Comparison of ENCODE assay signal across 24 cellular contexts in genomic region chr18:34632323-34632722, GRCh38.
A peak's percentile ranks its signal among the peaks of the same experiment; 100 is the strongest.
DNase-seq lines count a peak whose midpoint lies in the region; ATAC-seq, FAIRE-seq and TF ChIP-seq lines count a peak whose summit lies in the region.
"Had no signal": no experiment of that assay in that cellular context is flagged by ENCODE, and none has a peak within 500 bp of the region (broad histone marks: within the 10 kb centered on the region; RNA-seq: fewer than 3 reads in every experiment).

No MANE protein-coding gene starts in this region.

- whole genome bisulfite sequencing in H1 (ENCODE audit: extremely low coverage in 1 of 2, insufficient coverage in 1 of 2, insufficient read length in 1 of 2, insufficient replicate concordance in 2 of 2, low coverage in 1 of 2, low lambda C conversion rate in 2 of 2, missing lambda C conversion rate in 1 of 2), 2 experiments: 63% methylated on average over 3 of the region's 3 CpGs; no CpG with 5 or more reads in 1 of the 2 experiments

- no peak overlapping the region for H3K4me3 ChIP-seq in H1 (ENCODE audit: extremely low read depth in 1 of 4, insufficient read depth in 2 of 4, low read depth in 3 of 4, low read length in 4 of 4)
- no peak overlapping the region for H3K4me3 ChIP-seq in gastrocnemius medialis

- DNase-seq in Right ventricle myocardium superior (no peak), left cardiac atrium (no peak), NCI-H69 (lab: John Stamatoyannopoulos, UW) (peak; percentile 65), H1 (ENCODE audit: low read depth in 1 of 2, low spot score in 2 of 2) (no peak), gastrocnemius medialis (no peak), iPS-NIHi11 (ENCODE audit: low spot score) (no peak)
- DNase-seq in activated CD4-positive, CD25-positive, alpha-beta regulatory T cell (lab: John Stamatoyannopoulos, UW): no peak
- DNase-seq: CD4-positive, alpha-beta memory T cell; COR-L47; DMS79; EL; GF-D8; H9; Karpas-422; NCI-H1092; NCI-H1417 treated with DMSO at 0.1 percent for 48 hours; NCI-H1694 treated with DMSO at 0.1 percent for 48 hours; NCI-H2081 treated with DMSO at 0.1 percent for 48 hours; NCI-H510A; NCI-H774; RPMI8226; T-cell had no signal

- in situ Hi-C loops in gastrocnemius medialis (cut with MboI; ENCODE audit: low sequenced_read_pairs in 4 of 4): loop anchor here in 1 of 4 donors (25.0 kb wide), 1 partner anchor 95 kb away; no protein-coding TSS in a partner anchor

- no peak overlapping the region for H4K5ac ChIP-seq in H1 (ENCODE audit: insufficient read length, low read depth, low read length)

- no peaks in the 10 kb centered on the region for H3K23me2 ChIP-seq in H1 (ENCODE audit: low read depth, low read length)

- H4K91ac ChIP-seq in H1 (replicated peaks; ENCODE audit: insufficient read length, low read length): no peak overlapping the region

- no peak for TF ChIP-seq POLR2A in H1 (IDR thresholded peaks at IDR 0.05; ENCODE audit: control extremely low read depth in 1 of 2, low read depth in 2 of 2, low read length in 2 of 2)
- TF ChIP-seq POLR2A in gastrocnemius medialis (IDR thresholded peaks at IDR 0.05): no peak

- no peak overlapping the region for H3K18ac ChIP-seq in H1 (ENCODE audit: extremely low read depth, low read length)

- H3K9ac ChIP-seq in H1 (replicated peaks in 1 of 4; ENCODE audit: extremely low read depth in 1 of 4, low read depth in 3 of 4, low read length in 3 of 4): no peak overlapping the region; a peak in 1 of 7 replicates

- no peak overlapping the region for H4K8ac ChIP-seq in H1 (ENCODE audit: extremely low read depth, insufficient read depth, low read length)

- H3K27me3 ChIP-seq in H1 (replicated peaks in 1 of 4; ENCODE audit: control insufficient read depth in 3 of 4, extremely low read depth in 1 of 4, insufficient read depth in 3 of 4, low read length in 3 of 4): no peaks in the 10 kb centered on the region
- no peaks in the 10 kb centered on the region for H3K27me3 ChIP-seq in gastrocnemius medialis

- no peak overlapping the region for H3K27ac ChIP-seq in H1 (ENCODE audit: low read depth, low read length)
- H3K27ac ChIP-seq in gastrocnemius medialis: peak overlapping the region in 3 of 4 donors; percentile 3 to 54 (median 6)

- TF ChIP-seq CTCF in H1 (IDR thresholded peaks at IDR 0.05; ENCODE audit: control extremely low read depth in 1 of 3, insufficient read depth in 1 of 3, low read depth in 1 of 3, low read length in 3 of 3) (no peak), gastrocnemius medialis (IDR thresholded peaks at IDR 0.05 in 4 of 5, conservative IDR thresholded peaks at IDR 0.05 in 1 of 5) (no peak)

- TF ChIP-seq EP300 in H1 (IDR thresholded peaks at IDR 0.05; ENCODE audit: borderline replicate concordance in 1 of 2, low read depth in 2 of 2, low read length in 2 of 2): no peak

- no peak overlapping the region for H2BK5ac ChIP-seq in H1 (ENCODE audit: low read depth, low read length)

- H3K79me2 ChIP-seq in H1 (ENCODE audit: control insufficient read depth in 1 of 2, insufficient read depth in 2 of 2, low read length in 2 of 2): no peaks in the 10 kb centered on the region

- ATAC-seq in Right ventricle myocardium superior (ENCODE audit: poor library complexity): peak; percentile 53
- ATAC-seq in left cardiac atrium: no peak
- no peak for ATAC-seq in gastrocnemius medialis
- ATAC-seq: T-cell had no signal

- no peak overlapping the region for H3K4ac ChIP-seq in H1 (replicated peaks; ENCODE audit: insufficient read length, low read depth, low read length)

- H2AFZ ChIP-seq in H1 (ENCODE audit: low read length): no peak overlapping the region

- H4K20me1 ChIP-seq in H1 (replicated peaks in 1 of 2; ENCODE audit: control insufficient read depth in 1 of 2, insufficient read depth in 2 of 2, low read length in 2 of 2): no peaks in the 10 kb centered on the region

- H3K23ac ChIP-seq in H1 (ENCODE audit: insufficient read length): no peak overlapping the region

- CTCF ChIA-PET in H1 (lab: Charles Lee; ENCODE audit: partially characterized antibody): interaction anchor here (0.8 to 2.4 kb wide), 5 partner anchors 15 to 279 kb away, joined by 3 to 7 read pairs (median 4); no protein-coding TSS in a partner anchor

- H3K79me1 ChIP-seq in H1 (ENCODE audit: low read depth, low read length): no peaks in the 10 kb centered on the region

- no peak overlapping the region for H2BK15ac ChIP-seq in H1 (ENCODE audit: low read length)

- no peak for TF ChIP-seq RAD21 in H1 (IDR thresholded peaks at IDR 0.05 in 1 of 2, conservative IDR thresholded peaks at IDR 0.05 in 1 of 2; ENCODE audit: low read depth in 2 of 2, low read length in 2 of 2)

- peaks cover 0 to 9% (median 1%) of the 10 kb centered on the region in 4 experiments; a peak in 4 of 7 replicates for H3K4me1 ChIP-seq in H1 (replicated peaks in 1 of 4; ENCODE audit: control insufficient read depth in 3 of 4, insufficient read depth in 4 of 4, low read length in 3 of 4)
- H3K4me1 ChIP-seq in gastrocnemius medialis: peaks cover 16 to 37% of the 10 kb centered on the region in 2 donors

- H3K9me3 ChIP-seq in H1 (ENCODE audit: insufficient read depth in 2 of 2, low read depth in 1 of 2, low read length in 1 of 2): no peaks in the 10 kb centered on the region
- H3K9me3 ChIP-seq in gastrocnemius medialis: no peaks in the 10 kb centered on the region

- H2BK120ac ChIP-seq in H1 (replicated peaks; ENCODE audit: low read depth, low read length): no peak overlapping the region

- peak overlapping the region in 1 of 2 experiments; percentile 2; a peak in 1 of 4 replicates for H3K4me2 ChIP-seq in H1 (ENCODE audit: insufficient read depth in 1 of 2, low read depth in 2 of 2, low read length in 2 of 2)

- no peak overlapping the region for H2BK12ac ChIP-seq in H1 (ENCODE audit: low read depth, low read length)

- FAIRE-seq in H1 (lab: Jason Lieb, UNC): peak; percentile 39
- FAIRE-seq: GM12891, HepG2 had no signal

- intact Hi-C loops in Right ventricle myocardium superior (cut with DNase I): no loop called here
- intact Hi-C loops in left cardiac atrium (cut with DNase I): no loop called here
- intact Hi-C loops in gastrocnemius medialis (cut with DNase I; ENCODE audit: low total_unique reads): no loop called here

- no peak overlapping the region for H3K14ac ChIP-seq in H1 (ENCODE audit: insufficient read length)

- H2AK5ac ChIP-seq in H1 (ENCODE audit: low read depth, low read length): no peak overlapping the region

- H3K36me3 ChIP-seq in H1 (ENCODE audit: control insufficient read depth in 2 of 4, insufficient read depth in 4 of 4, low read length in 3 of 4) (no peaks in the 10 kb centered on the region), gastrocnemius medialis (no peaks in the 10 kb centered on the region)

- H2BK20ac ChIP-seq in H1 (ENCODE audit: low read length): no peak overlapping the region

- H3K56ac ChIP-seq in H1 (replicated peaks; ENCODE audit: insufficient read length, low read depth, low read length): no peak overlapping the region

- POLR2A ChIA-PET in H1 (lab: Charles Lee; ENCODE audit: partially characterized antibody): interaction anchor here (1.0 kb wide), 1 partner anchor 29 kb away, joined by 4 read pairs; no protein-coding TSS in a partner anchor

TF ChIP-seq in H1, 55 proteins besides CTCF, POLR2A, EP300 and RAD21:
- TF ChIP-seq SIX5 (IDR thresholded peaks at IDR 0.05; ENCODE audit: low read depth, low read length) (no peak), GTF2F1 (IDR thresholded peaks at IDR 0.05; ENCODE audit: borderline replicate concordance, low read depth, low read length) (no peak), KDM5A (IDR thresholded peaks at IDR 0.05; ENCODE audit: low read length) (no peak), TAF7 (optimal IDR thresholded peaks at IDR 0.05; ENCODE audit: borderline replicate concordance, low read depth, low read length) (no peak), CHD1 (IDR thresholded peaks at IDR 0.05; ENCODE audit: low read depth, low read length) (no peak), JUN (IDR thresholded peaks at IDR 0.05; ENCODE audit: low read depth, low read length) (no peak), SIRT6 (IDR thresholded peaks at IDR 0.05; ENCODE audit: low read length) (no peak), EZH2 (IDR thresholded peaks at IDR 0.05; ENCODE audit: low read depth, low read length, severe bottlenecking) (no peak), ATF2 (IDR thresholded peaks at IDR 0.05; ENCODE audit: low read length) (no peak), RXRA (IDR thresholded peaks at IDR 0.05; ENCODE audit: insufficient read depth, low read depth, low read length) (no peak), SP1 (IDR thresholded peaks at IDR 0.05; ENCODE audit: low read depth, low read length) (no peak), POU5F1 (IDR thresholded peaks at IDR 0.05; ENCODE audit: low read depth, low read length) (no peak), KDM4A (IDR thresholded peaks at IDR 0.05; ENCODE audit: low read depth, low read length, severe bottlenecking) (no peak), USF2 (IDR thresholded peaks at IDR 0.05; ENCODE audit: low read length) (no peak), GABPA (IDR thresholded peaks at IDR 0.05; ENCODE audit: borderline replicate concordance, insufficient read depth, low read length) (no peak)
